In the genomic region with DNA sequence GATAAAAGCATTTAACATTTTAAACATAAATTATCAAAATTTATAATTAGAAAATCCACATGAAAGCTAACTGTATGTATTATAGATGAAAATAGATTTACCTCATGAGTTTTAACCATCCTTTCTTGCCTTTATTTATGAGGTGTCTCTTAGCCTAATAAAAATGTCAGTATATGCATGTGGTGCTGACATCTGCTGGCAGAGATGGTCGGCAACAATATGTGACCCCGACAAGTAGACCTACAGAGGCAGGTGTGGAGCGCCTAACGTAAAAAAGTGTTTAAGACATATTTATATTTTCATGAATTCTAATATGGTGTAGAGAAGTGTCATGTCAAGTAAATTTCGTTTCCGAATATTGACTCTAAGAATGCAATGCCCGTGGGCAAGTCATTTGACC, we compare ENCODE assay signal across 1 cellular context.
TF ChIP-seq lines count a peak whose summit lies in the region.

No MANE protein-coding gene starts in this region.

TF ChIP-seq in HepG2, 621 proteins besides CTCF, POLR2A, EP300 and RAD21 (continued from another document):
- TF ChIP-seq, protein P1, sequence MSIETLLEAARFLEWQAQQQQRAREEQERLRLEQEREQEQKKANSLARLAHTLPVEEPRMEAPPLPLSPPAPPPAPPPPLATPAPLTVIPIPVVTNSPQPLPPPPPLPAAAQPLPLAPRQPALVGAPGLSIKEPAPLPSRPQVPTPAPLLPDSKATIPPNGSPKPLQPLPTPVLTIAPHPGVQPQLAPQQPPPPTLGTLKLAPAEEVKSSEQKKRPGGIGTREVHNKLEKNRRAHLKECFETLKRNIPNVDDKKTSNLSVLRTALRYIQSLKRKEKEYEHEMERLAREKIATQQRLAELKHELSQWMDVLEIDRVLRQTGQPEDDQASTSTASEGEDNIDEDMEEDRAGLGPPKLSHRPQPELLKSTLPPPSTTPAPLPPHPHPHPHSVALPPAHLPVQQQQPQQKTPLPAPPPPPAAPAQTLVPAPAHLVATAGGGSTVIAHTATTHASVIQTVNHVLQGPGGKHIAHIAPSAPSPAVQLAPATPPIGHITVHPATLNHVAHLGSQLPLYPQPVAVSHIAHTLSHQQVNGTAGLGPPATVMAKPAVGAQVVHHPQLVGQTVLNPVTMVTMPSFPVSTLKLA (IDR thresholded peaks at IDR 0.05) = no peak
- no peak for TF ChIP-seq ZNF264 (CRISPR knock-in tag; IDR thresholded peaks at IDR 0.05)
- TF ChIP-seq GATAD2A (CRISPR knock-in tag; IDR thresholded peaks at IDR 0.05) = 0 out of 2 replicates have a peak, but pooled peaks have one; percentile 14
- TF ChIP-seq ZNF383 (CRISPR knock-in tag; IDR thresholded peaks at IDR 0.05; ENCODE audit: borderline replicate concordance) = no peak
- no peak for TF ChIP-seq MIXL1 (CRISPR knock-in tag; IDR thresholded peaks at IDR 0.05)
- no peak for TF ChIP-seq TCF7L2 (IDR thresholded peaks at IDR 0.05; ENCODE audit: low read depth, low read length)
- no peak for TF ChIP-seq ZFP90 (CRISPR knock-in tag; IDR thresholded peaks at IDR 0.05; ENCODE audit: borderline replicate concordance)
- no peak for TF ChIP-seq NFATC3 (CRISPR knock-in tag; IDR thresholded peaks at IDR 0.05)
- TF ChIP-seq ZNF724P (CRISPR knock-in tag; IDR thresholded peaks at IDR 0.05; ENCODE audit: borderline replicate concordance) = no peak
- no peak for TF ChIP-seq ZNF883 (CRISPR knock-in tag; IDR thresholded peaks at IDR 0.05; ENCODE audit: not compliant biosample characterization)
- TF ChIP-seq FOXK1 (CRISPR knock-in tag; IDR thresholded peaks at IDR 0.05; ENCODE audit: borderline replicate concordance, low read depth) = no peak
- peak; percentile 27; the same call in 1 of the 2 replicates for TF ChIP-seq RXRB (CRISPR knock-in tag; IDR thresholded peaks at IDR 0.05; ENCODE audit: borderline replicate concordance)
- TF ChIP-seq SMAD3 (CRISPR knock-in tag; IDR thresholded peaks at IDR 0.05) = 0 out of 2 replicates have a peak, but pooled peaks have one; percentile 53
- TF ChIP-seq ZNF891 (CRISPR knock-in tag; IDR thresholded peaks at IDR 0.05) = no peak
- TF ChIP-seq HNRNPL (IDR thresholded peaks at IDR 0.05; ENCODE audit: low read depth, low read length) = no peak
- no peak for TF ChIP-seq FOXJ3 (CRISPR knock-in tag; IDR thresholded peaks at IDR 0.05; ENCODE audit: borderline replicate concordance)
- peak; percentile 38; the same call in 1 of the 2 replicates for TF ChIP-seq MIER3 (CRISPR knock-in tag; IDR thresholded peaks at IDR 0.05; ENCODE audit: borderline replicate concordance)
- TF ChIP-seq SIN3B (IDR thresholded peaks at IDR 0.05; ENCODE audit: low read length) = no peak
TF ChIP-seq in HepG2: peak in this region for 8.
